In genomic region chr10:107579970-107580369, GRCh38 we compare ENCODE assay signal across 24 cellular contexts.
"Had no signal": no experiment of that assay in that cellular context is flagged by ENCODE, and none has a peak within 500 bp of the region (broad histone marks: within the 10 kb centered on the region; RNA-seq: fewer than 3 reads in every experiment).

No MANE protein-coding gene starts in this region.

- H3K27me3 ChIP-seq: ascending aorta, dorsolateral prefrontal cortex had no signal

- H3K4me3 ChIP-seq: ascending aorta, coronary artery, dorsolateral prefrontal cortex had no signal

- H3K4me1 ChIP-seq: ascending aorta had no signal

- H3K36me3 ChIP-seq: ascending aorta, WERI-Rb-1 had no signal

- H3K9me3 ChIP-seq: ascending aorta had no signal

- ATAC-seq: activated CD4-positive, CD25-positive, alpha-beta regulatory T cell treated with anti-CD3 and anti-CD28 coated beads, Interleukin-2, amount 50 U/mL, for 24 hours; activated CD8-positive, alpha-beta T cell treated with anti-CD3 and anti-CD28 coated beads for 36 hours; activated naive CD4-positive, alpha-beta T cell treated with anti-CD3 and anti-CD28 coated beads, Interleukin-2, amount 50 U/mL, for 72 hours; effector memory CD8-positive, alpha-beta T cell; T-helper 17 cell had no signal

- DNase-seq: activated B cell treated with CpG ODN at 0.5 μM for 24 hours; activated CD4-positive, alpha-beta T cell treated with anti-CD3 and anti-CD28 coated beads for 48 hours; activated CD4-positive, alpha-beta T cell treated with anti-CD3 and anti-CD28 coated beads, Interleukin-2, amount 50 U/mL, for 1 hour; activated CD4-positive, alpha-beta T cell treated with anti-CD3 and anti-CD28 coated beads, Interleukin-2, amount 50 U/mL, for 48 hours; activated CD8-positive, alpha-beta memory T cell treated with anti-CD3 and anti-CD28 coated beads for 24 hours; activated CD8-positive, alpha-beta T cell treated with anti-CD3 and anti-CD28 coated beads for 36 hours; activated gamma-delta T cell; activated naive CD4-positive, alpha-beta T cell; activated naive CD4-positive, alpha-beta T cell treated with anti-CD3 and anti-CD28 coated beads, Interleukin-2, amount 10 ng/mL, durations not matched to agents 7 days and 5 days; activated naive CD8-positive, alpha-beta T cell treated with anti-CD3 and anti-CD28 coated beads, Interleukin-2, amount 10 ng/mL, durations not matched to agents 7 days and 5 days; activated T-cell treated with anti-CD3 and anti-CD28 coated beads, Interleukin-2, amount 50 U/mL, for 48 hours; dorsolateral prefrontal cortex; effector CD4-positive, alpha-beta T cell; effector memory CD8-positive, alpha-beta T cell; head of caudate nucleus; T-helper 1 cell; T-helper 17 cell; T1000; WERI-Rb-1 had no signal

- H3K27ac ChIP-seq: ascending aorta, coronary artery, dorsolateral prefrontal cortex, epithelial cell of prostate, WERI-Rb-1 had no signal
